In the genomic region with DNA sequence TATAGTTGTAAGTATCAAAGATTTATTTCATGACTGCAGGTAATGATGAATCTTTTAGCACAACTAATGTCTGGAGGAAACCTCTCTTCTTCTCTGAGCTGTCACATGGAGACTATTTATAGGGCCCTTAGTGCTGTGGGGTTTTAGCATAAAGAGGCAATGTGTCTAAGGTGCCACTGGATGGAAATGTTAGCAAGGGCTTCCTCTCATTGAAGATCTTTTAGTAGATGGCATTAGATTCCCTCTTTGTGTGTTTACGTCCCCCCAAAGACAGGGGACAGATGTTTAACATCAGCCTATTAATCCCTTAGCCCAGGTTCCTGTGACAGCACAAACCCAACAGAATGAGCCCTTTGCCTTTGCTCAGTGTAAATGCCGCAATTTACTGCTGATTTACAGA, we compare ENCODE assay signal across 18 cellular contexts.
"Had no signal": no experiment of that assay in that cellular context is flagged by ENCODE, and none has a peak within 500 bp of the region (broad histone marks: within the 10 kb centered on the region; RNA-seq: fewer than 3 reads in every experiment).

No MANE protein-coding gene starts in this region.

- ATAC-seq: activated CD8-positive, alpha-beta T cell treated with anti-CD3 and anti-CD28 coated beads for 36 hours; effector memory CD8-positive, alpha-beta T cell; natural killer cell had no signal

- H3K4me1 Mint-ChIP-seq: activated naive CD8-positive, alpha-beta T cell treated with anti-CD3 and anti-CD28 coated beads, Interleukin-2, amount 10 ng/mL, durations not matched to agents 7 days and 5 days; natural killer cell had no signal

- H3K27me3 ChIP-seq: thyroid gland had no signal

- H3K36me3 Mint-ChIP-seq: activated naive CD8-positive, alpha-beta T cell treated with anti-CD3 and anti-CD28 coated beads, Interleukin-2, amount 10 ng/mL, durations not matched to agents 7 days and 5 days; natural killer cell had no signal

- H3K36me3 ChIP-seq: thyroid gland had no signal

- H3K4me3 ChIP-seq: hepatocyte, thyroid gland had no signal

- H3K4me3 Mint-ChIP-seq: activated CD8-positive, alpha-beta T cell treated with anti-CD3 and anti-CD28 coated beads for 36 hours; activated naive CD8-positive, alpha-beta T cell treated with anti-CD3 and anti-CD28 coated beads, Interleukin-2, amount 10 ng/mL, durations not matched to agents 7 days and 5 days; activated T-cell treated with anti-CD3 and anti-CD28 coated beads, Interleukin-2, amount 50 U/mL, for 24 hours; effector memory CD8-positive, alpha-beta T cell; natural killer cell had no signal

- DNase-seq: activated CD4-positive, alpha-beta T cell treated with anti-CD3 and anti-CD28 coated beads for 48 hours; activated CD4-positive, CD25-positive, alpha-beta regulatory T cell; activated CD8-positive, alpha-beta T cell treated with anti-CD3 and anti-CD28 coated beads for 36 hours; activated naive CD4-positive, alpha-beta T cell treated with Interleukin-2 at 50 U/mL for 16 hours; activated naive CD8-positive, alpha-beta T cell treated with anti-CD3 and anti-CD28 coated beads, Interleukin-2, amount 10 ng/mL, durations not matched to agents 7 days and 5 days; activated T-cell treated with anti-CD3 and anti-CD28 coated beads, Interleukin-2, amount 50 U/mL, for 24 hours; amygdala; effector memory CD8-positive, alpha-beta T cell; natural killer cell; stimulated activated CD4-positive, alpha-beta T cell treated with anti-CD3 and anti-CD28 coated beads, Interleukin-12 subunit alpha, Interleukin-12 subunit beta, amount 100 ng/mL, for 4 hours; stimulated activated CD4-positive, alpha-beta T cell treated with anti-CD3 and anti-CD28 coated beads, Interleukin-1b, Interleukin-23, amount 100 ng/mL, for 48 hours; stimulated activated CD8-positive, alpha-beta memory T cell treated with anti-CD3 and anti-CD28 coated beads, Interleukin-4, amount 100 ng/mL, for 48 hours; stimulated activated naive CD4-positive, alpha-beta T cell; T1000; thyroid gland had no signal

- H3K27ac ChIP-seq: hepatocyte, thyroid gland had no signal

- H3K9me3 ChIP-seq: thyroid gland had no signal

- H3K9me3 Mint-ChIP-seq: activated CD8-positive, alpha-beta T cell treated with anti-CD3 and anti-CD28 coated beads for 36 hours; activated naive CD8-positive, alpha-beta T cell treated with anti-CD3 and anti-CD28 coated beads, Interleukin-2, amount 10 ng/mL, durations not matched to agents 7 days and 5 days; activated T-cell treated with anti-CD3 and anti-CD28 coated beads, Interleukin-2, amount 50 U/mL, for 24 hours; activated T-helper 2 cell treated with anti-CD3 and anti-CD28 coated beads, Interferon-gamma antibody, Interleukin-2, Interleukin-4, amounts not matched to agents 10 μg/mL and 5 μg/mL and 100 μg/mL, durations not matched to agents 14 hours and 24 hours and 36 hours; effector memory CD8-positive, alpha-beta T cell; natural killer cell had no signal

- H3K27ac Mint-ChIP-seq: activated CD8-positive, alpha-beta T cell treated with anti-CD3 and anti-CD28 coated beads for 36 hours; activated naive CD8-positive, alpha-beta T cell treated with anti-CD3 and anti-CD28 coated beads, Interleukin-2, amount 10 ng/mL, durations not matched to agents 7 days and 5 days; activated T-cell treated with anti-CD3 and anti-CD28 coated beads, Interleukin-2, amount 50 U/mL, for 24 hours; activated T-helper 2 cell treated with anti-CD3 and anti-CD28 coated beads, Interferon-gamma antibody, Interleukin-2, Interleukin-4, amounts not matched to agents 10 μg/mL and 5 μg/mL and 100 μg/mL, durations not matched to agents 14 hours and 24 hours and 36 hours; effector memory CD8-positive, alpha-beta T cell; natural killer cell; progenitor cell of endocrine pancreas had no signal
